8 cellular contexts compared by ENCODE assay signal in genomic region chr6:147506704-147507114, GRCh38. TPM values are rescaled to one million over a fixed set of nuclear protein-coding genes. Genes with fewer than 3 reads are reported as not detected.
DNase-seq lines count a peak whose midpoint lies in the region; ATAC-seq and TF ChIP-seq lines count a peak whose summit lies in the region.

No MANE protein-coding gene starts in this region.

- ATAC-seq in HG02943 (IDR thresholded peaks at IDR 0.05; ENCODE audit: low read depth, unreplicated experiment) (peak; percentile 38), HG03025 (IDR thresholded peaks at IDR 0.05; ENCODE audit: low FRiP score, unreplicated experiment) (no peak)

- TF ChIP-seq POLR2A in ovary (IDR thresholded peaks at IDR 0.05): no peak

- 1 to 3% (median 1%) methylated on average over 30 of the region's 30 CpGs for WGBS in ovary, 3 donors

- H3K4me3 ChIP-seq in ovary: peak overlapping the region; percentile 45

- peaks cover 57% of the 10 kb centered on the region for H3K27me3 Mint-ChIP-seq in activated naive CD4-positive, alpha-beta T cell treated with anti-CD3 and anti-CD28 coated beads, Interleukin-2, amount 10 ng/mL, durations not matched to agents 7 days and 5 days

- H3K9me3 Mint-ChIP-seq in activated naive CD4-positive, alpha-beta T cell treated with anti-CD3 and anti-CD28 coated beads, Interleukin-2, amount 10 ng/mL, durations not matched to agents 7 days and 5 days: no peaks in the 10 kb centered on the region

- no peak for TF ChIP-seq EP300 in ovary (IDR thresholded peaks at IDR 0.05)

- no peaks in the 10 kb centered on the region for H3K36me3 ChIP-seq in ovary

- intact Hi-C loops in head of caudate nucleus (cut with DNase I): no loop called here
- intact Hi-C loops in ovary (cut with DNase I): loop anchor here in 3 of 4 donors (5.0 to 10.0 kb wide), 5 partner anchors 638 to 961 kb away; no protein-coding TSS in a partner anchor

- no peak overlapping the region for H3K4me3 Mint-ChIP-seq in activated naive CD4-positive, alpha-beta T cell treated with anti-CD3 and anti-CD28 coated beads, Interleukin-2, amount 10 ng/mL, durations not matched to agents 7 days and 5 days

- H3K27ac Mint-ChIP-seq in activated naive CD4-positive, alpha-beta T cell treated with anti-CD3 and anti-CD28 coated beads, Interleukin-2, amount 10 ng/mL, durations not matched to agents 7 days and 5 days: no peak overlapping the region

- CTCF ChIA-PET in activated naive CD4-positive, alpha-beta T cell treated with anti-CD3 and anti-CD28 coated beads, Interleukin-2, amount 10 ng/mL, durations not matched to agents 7 days and 5 days (lab: Charles Lee): interaction anchor here (0.7 to 1.6 kb wide), 6 partner anchors 9 to 957 kb away, joined by 3 to 19 read pairs (median 4); no protein-coding TSS in a partner anchor

- H3K27ac ChIP-seq in ovary: no peak overlapping the region

- DNase-seq in NCI-H1694 treated with DMSO at 0.1 percent for 48 hours (lab: John Stamatoyannopoulos, UW) (peak; percentile 5), NCI-H1694 (lab: John Stamatoyannopoulos, UW) (no peak), NCI-H526 treated with DMSO at 0.1 percent for 48 hours (lab: John Stamatoyannopoulos, UW) (peak; percentile 67), head of caudate nucleus (peak; percentile 61 to 91 (median 81)), ovary (peak; percentile 16 to 83 (median 78))
- peak; percentile 57 for DNase-seq in activated naive CD4-positive, alpha-beta T cell treated with anti-CD3 and anti-CD28 coated beads, Interleukin-2, amount 10 ng/mL, durations not matched to agents 7 days and 5 days

- H3K9me3 ChIP-seq in ovary: no peaks in the 10 kb centered on the region

- H3K36me3 Mint-ChIP-seq in activated naive CD4-positive, alpha-beta T cell treated with anti-CD3 and anti-CD28 coated beads, Interleukin-2, amount 10 ng/mL, durations not matched to agents 7 days and 5 days: no peaks in the 10 kb centered on the region

- peak in 2 of 3 donors; percentile 70 to 74 for TF ChIP-seq CTCF in ovary (IDR thresholded peaks at IDR 0.05)

- peaks cover 15% of the 10 kb centered on the region for H3K4me1 Mint-ChIP-seq in activated naive CD4-positive, alpha-beta T cell treated with anti-CD3 and anti-CD28 coated beads, Interleukin-2, amount 10 ng/mL, durations not matched to agents 7 days and 5 days

- no peaks in the 10 kb centered on the region for H3K27me3 ChIP-seq in ovary

- peaks cover 2% of the 10 kb centered on the region for H3K4me1 ChIP-seq in ovary (ENCODE audit: insufficient read depth)

RNA-seq across cellular contexts. Expression of gene SAMD5, which starts 1.8 kb away (rescaled TPM):
- total RNA-seq in ovary: 1 to 10 TPM in 4 of 7 donors, under 1 TPM in 3; 0.13 to 3.9 (median 1.3) TPM
- polyA plus RNA-seq in ovary: 1 to 10 TPM; 1.7 to 1.9 TPM
